Comparison of ENCODE assay signal across 11 cellular contexts in the genomic region with DNA sequence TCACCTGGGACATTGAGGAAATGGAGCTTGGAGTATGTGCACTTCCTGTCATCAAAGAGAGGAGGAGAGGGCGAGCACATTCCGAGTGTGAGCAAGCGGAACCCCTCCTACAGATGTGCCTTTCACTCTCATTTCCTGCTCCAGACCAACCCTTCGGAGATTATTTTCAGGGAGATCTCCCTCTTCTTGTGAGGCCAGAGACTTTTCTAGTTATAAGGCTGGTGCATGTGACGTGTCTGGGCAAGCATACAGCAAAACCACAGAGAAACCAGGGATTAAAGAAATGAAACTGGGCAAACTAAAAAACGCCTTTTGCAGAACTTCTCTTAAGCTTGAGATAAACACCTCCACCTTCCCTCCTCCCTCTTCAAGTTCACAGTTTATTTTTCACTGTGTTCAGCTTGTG.
DNase-seq lines count a peak whose midpoint lies in the region; ATAC-seq and TF ChIP-seq lines count a peak whose summit lies in the region.
"Had no signal": no experiment of that assay in that cellular context is flagged by ENCODE, and none has a peak within 500 bp of the region (broad histone marks: within the 10 kb centered on the region; RNA-seq: fewer than 3 reads in every experiment).

No MANE protein-coding gene starts in this region.

- TF ChIP-seq CTCF in fibroblast of lung (conservative IDR thresholded peaks at IDR 0.05 in 1 of 2, IDR thresholded peaks at IDR 0.05 in 1 of 2; ENCODE audit: low read depth in 1 of 2, low read length in 2 of 2) = peak in 1 of 2 donors; percentile 10
- TF ChIP-seq CTCF in uterus (IDR thresholded peaks at IDR 0.05) = no peak
- no peak for TF ChIP-seq CTCF in body of pancreas (IDR thresholded peaks at IDR 0.05)

- ATAC-seq in GM19351 (IDR thresholded peaks at IDR 0.05; ENCODE audit: unreplicated experiment) = peak; percentile 62
- ATAC-seq in sciatic nerve = peak; percentile 70
- ATAC-seq in HG03280 (IDR thresholded peaks at IDR 0.05; ENCODE audit: unreplicated experiment) = no peak
- ATAC-seq in body of pancreas = no peak
- ATAC-seq: Panc1 had no signal

- H3K4me3 ChIP-seq in fibroblast of lung (replicated peaks in 1 of 4; ENCODE audit: control extremely low read depth in 1 of 4, insufficient read depth in 1 of 4, low read depth in 3 of 4, low read length in 4 of 4) (no peak overlapping the region), uterus (no peak overlapping the region), body of pancreas (no peak overlapping the region)

- intact Hi-C loops in sciatic nerve (cut with DNase I) = no loop called here
- intact Hi-C loops in uterus (cut with DNase I; ENCODE audit: low total_unique reads) = no loop called here
- intact Hi-C loops in body of pancreas (cut with DNase I) = no loop called here

- H3K9ac ChIP-seq in fibroblast of lung (ENCODE audit: insufficient read depth, low read length) = no peak overlapping the region

- H3K79me2 ChIP-seq in fibroblast of lung (ENCODE audit: control insufficient read depth, insufficient read depth, low read length) = no peaks in the 10 kb centered on the region

- H3K36me3 ChIP-seq in fibroblast of lung (ENCODE audit: control insufficient read depth, insufficient read depth, low read length) (no peaks in the 10 kb centered on the region), uterus (no peaks in the 10 kb centered on the region), body of pancreas (replicated peaks in 1 of 2; ENCODE audit: insufficient read depth in 1 of 2, low read depth in 2 of 2) (no peaks in the 10 kb centered on the region)

- DNase-seq in NOMO-1 treated with dmso at 0.1 percent for 144 hours (lab: John Stamatoyannopoulos, UW; ENCODE audit: unreplicated experiment) (peak; percentile 70), fibroblast of lung (ENCODE audit: low read depth in 2 of 2) (peak in 1 of 2 donors; percentile 12), sciatic nerve (ENCODE audit: low spot score) (no peak), uterus (no peak), HT-29 (ENCODE audit: low spot score) (no peak), body of pancreas (no peak)
- DNase-seq: GOT3, Karpas-422 had no signal

- H4K20me1 ChIP-seq in fibroblast of lung (ENCODE audit: control insufficient read depth, extremely low read depth, insufficient read depth, low read length) = no peaks in the 10 kb centered on the region

- H3K4me2 ChIP-seq in fibroblast of lung (ENCODE audit: extremely low read depth, insufficient read depth, low read length) = peak overlapping the region; percentile 54

- H3K27me3 ChIP-seq in fibroblast of lung (ENCODE audit: control insufficient read depth, insufficient read depth, low read length) (no peaks in the 10 kb centered on the region), uterus (no peaks in the 10 kb centered on the region), body of pancreas (no peaks in the 10 kb centered on the region)

- H3K4me1 ChIP-seq in fibroblast of lung (ENCODE audit: control insufficient read depth, extremely low read depth, insufficient read depth, low read length) (peaks cover 7% of the 10 kb centered on the region), uterus (no peaks in the 10 kb centered on the region), body of pancreas (peaks cover 11% of the 10 kb centered on the region)

- H2AFZ ChIP-seq in fibroblast of lung (ENCODE audit: low read length) = peak overlapping the region; percentile 56

- TF ChIP-seq POLR2A in uterus (IDR thresholded peaks at IDR 0.05) (no peak), body of pancreas (IDR thresholded peaks at IDR 0.05) (no peak)

- H3K27ac ChIP-seq in fibroblast of lung (ENCODE audit: insufficient read depth, low read length) = no peak overlapping the region
- H3K27ac ChIP-seq in uterus = no peak overlapping the region
- no peak overlapping the region for H3K27ac ChIP-seq in body of pancreas

- H3K9me3 ChIP-seq in fibroblast of lung (ENCODE audit: control insufficient read depth, insufficient read depth, low read depth, low read length) (no peaks in the 10 kb centered on the region), uterus (no peaks in the 10 kb centered on the region), body of pancreas (no peaks in the 10 kb centered on the region)

- 70 to 80% methylated on average over 6 of the region's 6 CpGs for WGBS in body of pancreas, 2 donors

Comparison
In these comparisons a context has a peak if more than half of its experiments do, and no peak if none do; other contexts are left out.
1. ATAC-seq: peak in GM19351 (single experiment) and sciatic nerve (single experiment); none in HG03280 (single experiment) and body of pancreas (single experiment).